8 cellular contexts compared by ENCODE assay signal in genomic region chr18:31102020-31102684, GRCh38. TPM values are rescaled to one million over a fixed set of nuclear protein-coding genes. Genes with fewer than 3 reads are reported as not detected.
A peak's percentile ranks its signal among the peaks of the same experiment; 100 is the strongest.
DNase-seq lines count a peak whose midpoint lies in the region; ATAC-seq and TF ChIP-seq lines count a peak whose summit lies in the region.

DSC2 (minus strand) TSS chr18:31102421; CDS start chr18:31101971, 450 bp downstream.

- intact Hi-C loops in activated naive CD4-positive, alpha-beta T cell treated with anti-CD3 and anti-CD28 coated beads for 36 hours (cut with micrococcal nuclease), result no loop called here
- intact Hi-C loops in dorsolateral prefrontal cortex (cut with DNase I), result no loop called here
- intact Hi-C loops in uterus (cut with DNase I; ENCODE audit: low total_unique reads), result no loop called here

- H3K27me3 ChIP-seq in dorsolateral prefrontal cortex (peaks cover 0 to 12% (median 0%) of the 10 kb centered on the region in 45 donors), uterus (no peaks in the 10 kb centered on the region)

- H3K4me1 ChIP-seq in mesodermal cell (ENCODE audit: control insufficient read depth, insufficient read depth, low read length, poor library complexity, severe bottlenecking), result peaks cover 6% of the 10 kb centered on the region
- peaks cover 0 to 4% of the 10 kb centered on the region in 2 donors for H3K4me1 ChIP-seq in uterus

- H3K9me3 ChIP-seq in mesodermal cell (ENCODE audit: control insufficient read depth, low read length) (no peaks in the 10 kb centered on the region), uterus (no peaks in the 10 kb centered on the region)

- H3K36me3 Mint-ChIP-seq in activated naive CD4-positive, alpha-beta T cell treated with anti-CD3 and anti-CD28 coated beads for 36 hours (ENCODE audit: low read depth), result no peaks in the 10 kb centered on the region
- no peaks in the 10 kb centered on the region for H3K36me3 Mint-ChIP-seq in activated CD8-positive, alpha-beta T cell treated with anti-CD3 and anti-CD28 coated beads, Interleukin-2, amount 10 ng/mL, durations not matched to agents 7 days and 5 days (ENCODE audit: low read depth)

- TF ChIP-seq CTCF in dorsolateral prefrontal cortex (IDR thresholded peaks at IDR 0.05 in 54 of 56, conservative IDR thresholded peaks at IDR 0.05 in 2 of 56; ENCODE audit: low read depth in 1 of 56, partially characterized antibody in 56 of 56), result peak in 1 of 56 donors; percentile 5
- TF ChIP-seq CTCF in uterus (IDR thresholded peaks at IDR 0.05), result no peak

- POLR2A ChIA-PET in activated CD8-positive, alpha-beta T cell treated with anti-CD3 and anti-CD28 coated beads, Interleukin-2, amount 10 ng/mL, durations not matched to agents 7 days and 5 days (lab: Charles Lee), result no interaction called here

- no peaks in the 10 kb centered on the region for H3K36me3 ChIP-seq in mesodermal cell (ENCODE audit: control insufficient read depth, insufficient read depth, low read length)
- H3K36me3 ChIP-seq in uterus, result no peaks in the 10 kb centered on the region

- no peaks in the 10 kb centered on the region for H3K4me1 Mint-ChIP-seq in activated naive CD4-positive, alpha-beta T cell treated with anti-CD3 and anti-CD28 coated beads for 36 hours (ENCODE audit: low read depth)
- H3K4me1 Mint-ChIP-seq in activated CD8-positive, alpha-beta T cell treated with anti-CD3 and anti-CD28 coated beads, Interleukin-2, amount 10 ng/mL, durations not matched to agents 7 days and 5 days (ENCODE audit: low read depth), result no peaks in the 10 kb centered on the region

- H3K27ac ChIP-seq in dorsolateral prefrontal cortex, result peak within 1 kb of the TSS in 47 of 59 donors; percentile 2 to 90 (median 48)
- H3K27ac ChIP-seq in mesodermal cell (ENCODE audit: low read depth, low read length, severe bottlenecking), result peak within 1 kb of the TSS; percentile 83
- H3K27ac ChIP-seq in uterus, result peak within 1 kb of the TSS in 1 of 2 donors; percentile 25

- 0 to 1% methylated on average over 23 to 27 of the region's 44 CpGs for WGBS in mesodermal cell (ENCODE audit: insufficient coverage in 2 of 2), 2 experiments

- H3K4me3 ChIP-seq in dorsolateral prefrontal cortex (peak within 1 kb of the TSS; percentile 48 to 82 (median 70)), mesodermal cell (ENCODE audit: extremely low read depth, insufficient read depth, low read length, poor library complexity, severe bottlenecking) (peak within 1 kb of the TSS; percentile 80), uterus (peak within 1 kb of the TSS; percentile 31 to 41)

- H3K4me3 Mint-ChIP-seq in activated naive CD4-positive, alpha-beta T cell treated with anti-CD3 and anti-CD28 coated beads for 36 hours, result peak within 1 kb of the TSS; percentile 57
- no peak within 1 kb of the TSS for H3K4me3 Mint-ChIP-seq in activated CD8-positive, alpha-beta T cell treated with anti-CD3 and anti-CD28 coated beads, Interleukin-2, amount 10 ng/mL, durations not matched to agents 7 days and 5 days

- peaks cover 19% of the 10 kb centered on the region for H3K27me3 Mint-ChIP-seq in activated naive CD4-positive, alpha-beta T cell treated with anti-CD3 and anti-CD28 coated beads for 36 hours (ENCODE audit: low read depth)
- peaks cover 31% of the 10 kb centered on the region for H3K27me3 Mint-ChIP-seq in activated CD8-positive, alpha-beta T cell treated with anti-CD3 and anti-CD28 coated beads, Interleukin-2, amount 10 ng/mL, durations not matched to agents 7 days and 5 days (ENCODE audit: low read depth)

- CTCF ChIA-PET in activated naive CD4-positive, alpha-beta T cell treated with anti-CD3 and anti-CD28 coated beads for 36 hours (lab: Charles Lee), result no interaction called here
- CTCF ChIA-PET in activated CD8-positive, alpha-beta T cell treated with anti-CD3 and anti-CD28 coated beads, Interleukin-2, amount 10 ng/mL, durations not matched to agents 7 days and 5 days (lab: Charles Lee), result no interaction called here

- no peak within 1 kb of the TSS for H3K27ac Mint-ChIP-seq in activated naive CD4-positive, alpha-beta T cell treated with anti-CD3 and anti-CD28 coated beads for 36 hours
- no peak within 1 kb of the TSS for H3K27ac Mint-ChIP-seq in activated CD8-positive, alpha-beta T cell treated with anti-CD3 and anti-CD28 coated beads, Interleukin-2, amount 10 ng/mL, durations not matched to agents 7 days and 5 days

- no peak for TF ChIP-seq POLR2A in uterus (IDR thresholded peaks at IDR 0.05)

- DNase-seq in activated naive CD4-positive, alpha-beta T cell treated with anti-CD3 and anti-CD28 coated beads for 36 hours, result no peak
- DNase-seq in activated naive CD4-positive, alpha-beta T cell (lab: John Stamatoyannopoulos, UW), result no peak
- DNase-seq in dorsolateral prefrontal cortex (peak in 4 of 10 donors; percentile 4 to 50 (median 40)), uterus (no peak), cerebellar cortex (ENCODE audit: low spot score) (no peak)
- DNase-seq in activated CD8-positive, alpha-beta T cell treated with anti-CD3 and anti-CD28 coated beads, Interleukin-2, amount 10 ng/mL, durations not matched to agents 7 days and 5 days, result no peak

- ATAC-seq in activated CD8-positive, alpha-beta T cell treated with anti-CD3 and anti-CD28 coated beads, Interleukin-2, amount 10 ng/mL, durations not matched to agents 7 days and 5 days, result no peak
- no peak for ATAC-seq in GM18519 (IDR thresholded peaks at IDR 0.05; ENCODE audit: low FRiP score, unreplicated experiment)

- no peaks in the 10 kb centered on the region for H3K9me3 Mint-ChIP-seq in activated naive CD4-positive, alpha-beta T cell treated with anti-CD3 and anti-CD28 coated beads for 36 hours
- H3K9me3 Mint-ChIP-seq in activated CD8-positive, alpha-beta T cell treated with anti-CD3 and anti-CD28 coated beads, Interleukin-2, amount 10 ng/mL, durations not matched to agents 7 days and 5 days (ENCODE audit: insufficient read depth), result no peaks in the 10 kb centered on the region

RNA-seq across cellular contexts. Expression of gene DSC2, which starts in this region (rescaled TPM):
- under 1 TPM in 1 of 2 experiments, not detected in 1; 0.02 TPM for total RNA-seq in activated naive CD4-positive, alpha-beta T cell treated with anti-CD3 and anti-CD28 coated beads for 36 hours
- total RNA-seq in dorsolateral prefrontal cortex (1 to 10 TPM; 1.3 to 6.9 (median 2.9) TPM), uterus (10 to 100 TPM in 1 of 4 donors, 1 to 10 TPM in 2, under 1 TPM in 1; 0.26 to 17.9 (median 5.1) TPM)
- polyA plus RNA-seq in mesodermal cell (2013, experiment 1 of 2), result 34.5 TPM
- polyA plus RNA-seq in mesodermal cell (2013, experiment 2 of 2), result 43.3 TPM
- not detected for total RNA-seq in activated CD8-positive, alpha-beta T cell treated with anti-CD3 and anti-CD28 coated beads, Interleukin-2, amount 10 ng/mL, durations not matched to agents 7 days and 5 days
